Comparison of ENCODE assay signal across 17 cellular contexts in genomic region chr3:178367817-178368617, GRCh38.
DNase-seq lines count a peak whose midpoint lies in the region; ATAC-seq and TF ChIP-seq lines count a peak whose summit lies in the region.
"Had no signal": no experiment of that assay in that cellular context is flagged by ENCODE, and none has a peak within 500 bp of the region (broad histone marks: within the 10 kb centered on the region; RNA-seq: fewer than 3 reads in every experiment).

No MANE protein-coding gene starts in this region.

- no peak for TF ChIP-seq CTCF in mesothelial cell of epicardium (IDR thresholded peaks at IDR 0.05; ENCODE audit: unreplicated experiment)

- peaks cover 42% of the 10 kb centered on the region for H3K36me3 Mint-ChIP-seq in mesothelial cell of epicardium

- H3K27ac Mint-ChIP-seq in mesothelial cell of epicardium = peak overlapping the region; percentile 41

- peak; percentile 4 for DNase-seq in DMS 273 treated with DMSO at 0.1 percent for 48 hours (lab: John Stamatoyannopoulos, UW)
- peak; percentile 44 to 78 for DNase-seq in NCI-H2081 (lab: John Stamatoyannopoulos, UW)
- peak; percentile 99 for DNase-seq in cerebellar cortex (ENCODE audit: low spot score)
- no peak for DNase-seq in mesothelial cell of epicardium (ENCODE audit: low spot score in 2 of 2, unreplicated experiment in 2 of 2)
- DNase-seq in HPDE6-E6E7 (ENCODE audit: extremely low spot score) = no peak
- DNase-seq in posterior cingulate gyrus = no peak
- DNase-seq in Kasumi-1 (lab: John Stamatoyannopoulos, UW) = no peak
- DNase-seq: activated CD4-positive, alpha-beta T cell treated with anti-CD3 and anti-CD28 coated beads for 4 hours; activated T-cell treated with anti-CD3 and anti-CD28 coated beads, Interleukin-2, amount 50 U/mL, for 1 hour; cortex of kidney; esophagus squamous epithelium; Karpas-422; mammary epithelial cell; PC-3; stimulated activated CD4-positive, alpha-beta T cell treated with anti-CD3 and anti-CD28 coated beads, Interleukin-15, amount 100 ng/mL, for 24 hours; T-helper 1 cell had no signal

- H3K4me1 Mint-ChIP-seq in mesothelial cell of epicardium = peaks cover 17% of the 10 kb centered on the region

- intact Hi-C loops in posterior cingulate gyrus (cut with DNase I) = no loop called here

- H3K4me3 Mint-ChIP-seq in mesothelial cell of epicardium = no peak overlapping the region

- H3K9me3 Mint-ChIP-seq in mesothelial cell of epicardium = peaks cover 52% of the 10 kb centered on the region

- no peak for ATAC-seq in HG03025 (IDR thresholded peaks at IDR 0.05; ENCODE audit: low FRiP score, unreplicated experiment)
- ATAC-seq: PC-3 had no signal

- H3K27me3 Mint-ChIP-seq in mesothelial cell of epicardium (ENCODE audit: low read depth) = no peaks in the 10 kb centered on the region

Comparison
In these comparisons a context has a peak if more than half of its experiments do, and no peak if none do; other contexts are left out.
1. DNase-seq: peak in DMS 273 treated with DMSO at 0.1 percent for 48 hours (single experiment), NCI-H2081 (2 of 2) and cerebellar cortex (single experiment); none in mesothelial cell of epicardium (0 of 2), HPDE6-E6E7 (single experiment), posterior cingulate gyrus (0 of 10) and Kasumi-1 (0 of 2).